Comparison of ENCODE assay signal across 11 cellular contexts in genomic region chr3:42369304-42369703, GRCh38. TPM values are rescaled to one million over a fixed set of nuclear protein-coding genes. Genes with fewer than 3 reads are reported as not detected.
DNase-seq lines count a peak whose midpoint lies in the region; ATAC-seq and TF ChIP-seq lines count a peak whose summit lies in the region.
"Had no signal": no experiment of that assay in that cellular context is flagged by ENCODE, and none has a peak within 500 bp of the region (broad histone marks: within the 10 kb centered on the region; RNA-seq: fewer than 3 reads in every experiment).

No MANE protein-coding gene starts in this region.

- POLR2A ChIA-PET in CD4-positive, alpha-beta T cell (lab: Charles Lee) = interaction anchor here (0.9 kb wide), 1 partner anchor 18 kb away, joined by 3 read pairs; no protein-coding TSS in a partner anchor

- no peaks in the 10 kb centered on the region for H3K27me3 ChIP-seq in CD4-positive, alpha-beta T cell (ENCODE audit: control insufficient read depth, insufficient read depth, low read length)
- H3K27me3 ChIP-seq: SJCRH30 had no signal

- no peak overlapping the region for H3K4me3 Mint-ChIP-seq in memory B cell
- no peak overlapping the region for H3K4me3 Mint-ChIP-seq in CD4-positive, alpha-beta T cell
- H3K4me3 Mint-ChIP-seq: CD14-positive monocyte had no signal

- no peak for TF ChIP-seq CTCF in CD4-positive, alpha-beta T cell (IDR thresholded peaks at IDR 0.05)

- H3K9me3 Mint-ChIP-seq in memory B cell = peaks cover 7% of the 10 kb centered on the region
- H3K9me3 Mint-ChIP-seq in CD4-positive, alpha-beta T cell = peaks cover 3% of the 10 kb centered on the region

- ATAC-seq in memory B cell (ENCODE audit: low read depth) (peak; percentile 95), GM21528 (IDR thresholded peaks at IDR 0.05; ENCODE audit: low FRiP score, unreplicated experiment) (no peak), HG03439 (IDR thresholded peaks at IDR 0.05; ENCODE audit: unreplicated experiment) (no peak)
- ATAC-seq in CD4-positive, alpha-beta T cell (ENCODE audit: poor library complexity) = no peak
- ATAC-seq: left colon had no signal

- H3K4me1 Mint-ChIP-seq in memory B cell = no peaks in the 10 kb centered on the region
- peaks cover 8% of the 10 kb centered on the region for H3K4me1 Mint-ChIP-seq in CD4-positive, alpha-beta T cell (ENCODE audit: low read depth)

- intact Hi-C loops in CD4-positive, alpha-beta T cell (cut with DNase I, micrococcal nuclease) = no loop called here

- peaks cover 13% of the 10 kb centered on the region for H3K27me3 Mint-ChIP-seq in memory B cell
- no peaks in the 10 kb centered on the region for H3K27me3 Mint-ChIP-seq in CD4-positive, alpha-beta T cell

- DNase-seq in COLO668 (lab: John Stamatoyannopoulos, UW; ENCODE audit: unreplicated experiment) (peak; percentile 16), Kasumi-1 (lab: John Stamatoyannopoulos, UW) (peak; percentile 51 to 63), astrocyte of the hippocampus (ENCODE audit: low read depth, low spot score) (peak; percentile 58), memory B cell (ENCODE audit: low spot score in 2 of 2) (peak in 1 of 2 donors; percentile 14), T1000 (lab: John Stamatoyannopoulos, UW) (no peak)
- no peak for DNase-seq in CD4-positive, alpha-beta T cell
- DNase-seq: SJCRH30 had no signal

- CTCF ChIA-PET in CD4-positive, alpha-beta T cell (lab: Charles Lee) = no interaction called here

- H3K27ac Mint-ChIP-seq in memory B cell = peak overlapping the region; percentile 88
- no peak overlapping the region for H3K27ac Mint-ChIP-seq in CD4-positive, alpha-beta T cell

- peaks cover 4% of the 10 kb centered on the region for H3K9me3 ChIP-seq in CD4-positive, alpha-beta T cell (ENCODE audit: control insufficient read depth, low read length)
- H3K9me3 ChIP-seq: SJCRH30 had no signal

- H3K36me3 Mint-ChIP-seq in memory B cell = peaks cover 6% of the 10 kb centered on the region
- no peaks in the 10 kb centered on the region for H3K36me3 Mint-ChIP-seq in CD4-positive, alpha-beta T cell (ENCODE audit: low read depth)
- H3K36me3 Mint-ChIP-seq: CD14-positive monocyte had no signal

- H3K27ac ChIP-seq in CD4-positive, alpha-beta T cell (ENCODE audit: low read depth, low read length) = no peak overlapping the region
- H3K27ac ChIP-seq: SJCRH30 had no signal

RNA-seq across cellular contexts. Expression of gene LYZL4, which starts 41.1 kb away (rescaled TPM):
- total RNA-seq in CD4-positive, alpha-beta T cell = not detected
- total RNA-seq: left colon, SJCRH30 had no signal

Comparison
In these comparisons a context has a peak if more than half of its experiments do, and no peak if none do; other contexts are left out.
1. DNase-seq: peak in COLO668 (single experiment), Kasumi-1 (2 of 2) and astrocyte of the hippocampus (single experiment); none in CD4-positive, alpha-beta T cell (0 of 10) and T1000 (single experiment).